In genomic region chr1:228236744-228237143, GRCh38 we compare ENCODE assay signal across 8 cellular contexts. TPM values are rescaled to one million over a fixed set of nuclear protein-coding genes. Genes with fewer than 3 reads are reported as not detected.
DNase-seq lines count a peak whose midpoint lies in the region; ATAC-seq and TF ChIP-seq lines count a peak whose summit lies in the region.

No MANE protein-coding gene starts in this region.

- H3K79me2 ChIP-seq in DND-41 (ENCODE audit: insufficient read depth, low read length): no peaks in the 10 kb centered on the region

- BruUV-seq in IMR-90 (replicated peaks; lab: Mats Ljungman, UMichigan): no TSS peak

- no peak overlapping the region for H4K91ac ChIP-seq in IMR-90 (ENCODE audit: insufficient read depth, low read depth, low read length)

- H2BK5ac ChIP-seq in IMR-90 (ENCODE audit: low read depth, low read length, poor library complexity, severe bottlenecking): no peak overlapping the region

- TF ChIP-seq CTCF in DND-41 (IDR thresholded peaks at IDR 0.05; ENCODE audit: borderline replicate concordance, extremely low read depth, low read length, poor library complexity, severe bottlenecking): peak; percentile 37
- TF ChIP-seq CTCF in IMR-90 (conservative IDR thresholded peaks at IDR 0.05; ENCODE audit: low read depth, low read length): peak; percentile 48
- peak; percentile 25 to 60 (median 44) for TF ChIP-seq CTCF in body of pancreas (IDR thresholded peaks at IDR 0.05)
- TF ChIP-seq CTCF in lower lobe of right lung (IDR thresholded peaks at IDR 0.05): peak; percentile 55
- no peak for TF ChIP-seq CTCF in GM10248 (IDR thresholded peaks at IDR 0.05; ENCODE audit: control extremely low read depth, extremely low read depth, low read depth, missing control alignments)

- ATAC-seq in DND-41 (ENCODE audit: insufficient read depth, low read depth) (no peak), IMR-90 (ENCODE audit: low read depth) (peak; percentile 51; the same call in 1 of the 2 replicates), body of pancreas (peak; percentile 30), lower lobe of right lung (peak; percentile 56 to 78), HG03442 (IDR thresholded peaks at IDR 0.05; ENCODE audit: unreplicated experiment) (no peak)

- no peak overlapping the region for H2AFZ ChIP-seq in DND-41 (ENCODE audit: low read depth, low read length)
- no peak overlapping the region for H2AFZ ChIP-seq in IMR-90 (replicated peaks; ENCODE audit: low read length, poor library complexity)

- peaks cover 55% of the 10 kb centered on the region for H3K9me3 ChIP-seq in DND-41 (ENCODE audit: insufficient read depth, low read length, severe bottlenecking)
- H3K9me3 ChIP-seq in IMR-90 (ENCODE audit: control insufficient read depth, insufficient read depth, low read length): peaks cover 15% of the 10 kb centered on the region; the same call in 1 of the 2 replicates
- no peaks in the 10 kb centered on the region for H3K9me3 ChIP-seq in body of pancreas
- H3K9me3 ChIP-seq in lower lobe of right lung: peaks cover 6% of the 10 kb centered on the region

- no peak overlapping the region for H4K8ac ChIP-seq in IMR-90 (ENCODE audit: low read depth in 2 of 2, low read length in 2 of 2)

- no peak overlapping the region for H2AK5ac ChIP-seq in IMR-90 (ENCODE audit: low read depth, low read length)

- WGBS in IMR-90 (ENCODE audit: extremely low coverage in 2 of 2, insufficient read length in 1 of 2), 2 experiments: no CpG with 5 or more reads among the region's 5 CpGs
- WGBS in body of pancreas, 2 donors: 36 to 49% methylated on average over 5 of the region's 5 CpGs

- POLR2A ChIA-PET in IMR-90 (lab: Charles Lee; ENCODE audit: unreplicated experiment) (no interaction called here), GM10248 (lab: Yijun Ruan, JAX) (no interaction called here)

- no peaks in the 10 kb centered on the region for H3K4me1 ChIP-seq in DND-41 (ENCODE audit: insufficient read depth, low read length)
- no peaks in the 10 kb centered on the region for H3K4me1 ChIP-seq in IMR-90 (ENCODE audit: control insufficient read depth, insufficient read depth, low read length)
- H3K4me1 ChIP-seq in body of pancreas: no peaks in the 10 kb centered on the region
- no peaks in the 10 kb centered on the region for H3K4me1 ChIP-seq in lower lobe of right lung

- H3K36me3 ChIP-seq in DND-41 (ENCODE audit: insufficient read depth, low read length) (peaks cover 81% of the 10 kb centered on the region), IMR-90 (ENCODE audit: control insufficient read depth, insufficient read depth, low read length) (peaks cover 30% of the 10 kb centered on the region), body of pancreas (replicated peaks in 1 of 2; ENCODE audit: insufficient read depth in 1 of 2, low read depth in 2 of 2) (peaks cover 0 to 3% of the 10 kb centered on the region in 2 donors), lower lobe of right lung (peaks cover 8% of the 10 kb centered on the region)

- H3K23ac ChIP-seq in IMR-90 (ENCODE audit: low read depth, low read length): no peak overlapping the region

- no peak overlapping the region for H3K4ac ChIP-seq in IMR-90 (ENCODE audit: low read depth, low read length)

- H2AK9ac ChIP-seq in IMR-90 (replicated peaks; ENCODE audit: low read depth, low read length, poor library complexity): no peak overlapping the region

- no peak overlapping the region for H3K56ac ChIP-seq in IMR-90 (ENCODE audit: extremely low read depth, insufficient read depth, low read length)

- DNase-seq in DND-41 (no peak), IMR-90 (peak; percentile 29), body of pancreas (peak; percentile 53 to 81 (median 63)), lower lobe of right lung (no peak), NCI-H446 (lab: John Stamatoyannopoulos, UW) (no peak), GM10248 (ENCODE audit: extremely low spot score) (no peak), midbrain (lab: John Stamatoyannopoulos, UW) (no peak)

- in situ Hi-C loops in IMR-90 (cut with MboI; ENCODE audit: low sequenced_read_pairs): no loop called here

- H2BK15ac ChIP-seq in IMR-90 (ENCODE audit: low read depth, low read length): no peak overlapping the region

- CTCF ChIA-PET in IMR-90 (lab: Yijun Ruan, JAX): no interaction called here
- CTCF ChIA-PET in GM10248 (lab: Yijun Ruan, JAX): interaction anchor here (1.0 kb wide), 1 partner anchor 11 kb away, joined by 3 read pairs; no protein-coding TSS in a partner anchor

- no peak overlapping the region for H2BK20ac ChIP-seq in IMR-90 (ENCODE audit: low read depth, low read length)

- H3K18ac ChIP-seq in IMR-90 (ENCODE audit: low read depth, low read length): no peak overlapping the region

- H3K9me1 ChIP-seq in IMR-90 (ENCODE audit: insufficient read depth, low read length): peaks cover 4% of the 10 kb centered on the region

- no peak overlapping the region for H4K5ac ChIP-seq in IMR-90 (ENCODE audit: low read depth, low read length)

- H3K27ac ChIP-seq in DND-41 (ENCODE audit: low read length) (no peak overlapping the region), IMR-90 (ENCODE audit: insufficient read depth, low read length) (no peak overlapping the region), body of pancreas (no peak overlapping the region), lower lobe of right lung (no peak overlapping the region)

- H3K27me3 ChIP-seq in DND-41 (ENCODE audit: insufficient read depth, low read length, poor library complexity) (no peaks in the 10 kb centered on the region), IMR-90 (ENCODE audit: control insufficient read depth, insufficient read depth, low read length) (no peaks in the 10 kb centered on the region), body of pancreas (no peaks in the 10 kb centered on the region), lower lobe of right lung (ENCODE audit: low read depth) (no peaks in the 10 kb centered on the region)

- H3K4me3 ChIP-seq in DND-41 (ENCODE audit: low read depth in 1 of 2, low read length in 2 of 2) (no peak overlapping the region), IMR-90 (ENCODE audit: insufficient read depth, low read depth, low read length) (no peak overlapping the region), body of pancreas (no peak overlapping the region), lower lobe of right lung (no peak overlapping the region)

- no peak for TF ChIP-seq RAD21 in IMR-90 (IDR thresholded peaks at IDR 0.05; ENCODE audit: low read length)

- dilution Hi-C loops in IMR-90 (cut with HindIII; ENCODE audit: low sequenced_read_pairs, unreplicated experiment): no loop called here

- H3K4me2 ChIP-seq in DND-41 (ENCODE audit: insufficient read depth, low read length) (no peak overlapping the region), IMR-90 (ENCODE audit: low read depth, low read length) (no peak overlapping the region)

- intact Hi-C loops in IMR-90 (cut with micrococcal nuclease): no loop called here
- intact Hi-C loops in body of pancreas (cut with DNase I): no loop called here
- intact Hi-C loops in lower lobe of right lung (cut with DNase I): no loop called here

- TF ChIP-seq POLR2A in IMR-90 (IDR thresholded peaks at IDR 0.05; ENCODE audit: low read depth, low read length): no peak
- TF ChIP-seq POLR2A in body of pancreas (IDR thresholded peaks at IDR 0.05): no peak

- H4K20me1 ChIP-seq in DND-41 (ENCODE audit: insufficient read depth, low read length): no peaks in the 10 kb centered on the region
- H4K20me1 ChIP-seq in IMR-90 (ENCODE audit: insufficient read depth, low read length): no peaks in the 10 kb centered on the region

- H3K9ac ChIP-seq in DND-41 (ENCODE audit: low read depth, low read length): no peak overlapping the region
- no peak overlapping the region for H3K9ac ChIP-seq in IMR-90 (ENCODE audit: low read depth, low read length)

- no peak overlapping the region for H3K14ac ChIP-seq in IMR-90 (replicated peaks; ENCODE audit: low read depth, low read length)

- peaks cover 7 to 11% of the 10 kb centered on the region in 2 experiments; a peak in 2 of 4 replicates for H3K79me1 ChIP-seq in IMR-90 (ENCODE audit: low read depth in 1 of 2, low read length in 2 of 2)

- no peak overlapping the region for H2BK120ac ChIP-seq in IMR-90 (ENCODE audit: low read depth, low read length)

TF ChIP-seq in IMR-90, 13 proteins besides CTCF, POLR2A, EP300 and RAD21:
- TF ChIP-seq MAZ (IDR thresholded peaks at IDR 0.05; ENCODE audit: borderline replicate concordance, low read depth, low read length) (no peak), CHD1 (IDR thresholded peaks at IDR 0.05; ENCODE audit: low read depth, low read length) (no peak), CEBPB (IDR thresholded peaks at IDR 0.05; ENCODE audit: low read depth, low read length) (no peak), RFX5 (IDR thresholded peaks at IDR 0.05; ENCODE audit: low read depth, low read length) (no peak), MXI1 (IDR thresholded peaks at IDR 0.05; ENCODE audit: borderline replicate concordance, low read depth, low read length) (no peak), SMC3 (IDR thresholded peaks at IDR 0.05; ENCODE audit: low read depth, low read length) (peak; percentile 9; the same call in 1 of the 2 replicates), RCOR1 (IDR thresholded peaks at IDR 0.05; ENCODE audit: insufficient replicate concordance, low read length) (no peak)

RNA-seq across cellular contexts. Expression of gene OBSCN, which starts 28.9 kb away (rescaled TPM):
- total RNA-seq in IMR-90 (2012; rRNA removed) (4.1 and 4.2 TPM in 2 replicates), body of pancreas (10 to 100 TPM; 14.5 to 34.9 TPM), lower lobe of right lung (35.6 TPM)
- 9.5 and 10.0 TPM in 2 replicates for polyA plus RNA-seq in IMR-90 (2012; rRNA removed)
- 3.6 and 7.2 TPM in 2 replicates for polyA plus RNA-seq in IMR-90 (2012; cell fraction: cytosol; rRNA removed)
- polyA plus RNA-seq in IMR-90 (2012; cell fraction: nucleus; rRNA removed; ENCODE audit: low replicate concordance): 69.7 and 96.2 TPM in 2 replicates

Comparison
In these comparisons a context has a peak if more than half of its experiments do, and no peak if none do; other contexts are left out.
1. ATAC-seq: peak in IMR-90 (single experiment), body of pancreas (single experiment) and lower lobe of right lung (2 of 2); none in DND-41 (single experiment) and HG03442 (single experiment).
2. DNase-seq: peak in IMR-90 (single experiment) and body of pancreas (4 of 4); none in DND-41 (single experiment), lower lobe of right lung (single experiment), NCI-H446 (0 of 2), GM10248 (single experiment) and midbrain (single experiment).